In the genomic region with DNA sequence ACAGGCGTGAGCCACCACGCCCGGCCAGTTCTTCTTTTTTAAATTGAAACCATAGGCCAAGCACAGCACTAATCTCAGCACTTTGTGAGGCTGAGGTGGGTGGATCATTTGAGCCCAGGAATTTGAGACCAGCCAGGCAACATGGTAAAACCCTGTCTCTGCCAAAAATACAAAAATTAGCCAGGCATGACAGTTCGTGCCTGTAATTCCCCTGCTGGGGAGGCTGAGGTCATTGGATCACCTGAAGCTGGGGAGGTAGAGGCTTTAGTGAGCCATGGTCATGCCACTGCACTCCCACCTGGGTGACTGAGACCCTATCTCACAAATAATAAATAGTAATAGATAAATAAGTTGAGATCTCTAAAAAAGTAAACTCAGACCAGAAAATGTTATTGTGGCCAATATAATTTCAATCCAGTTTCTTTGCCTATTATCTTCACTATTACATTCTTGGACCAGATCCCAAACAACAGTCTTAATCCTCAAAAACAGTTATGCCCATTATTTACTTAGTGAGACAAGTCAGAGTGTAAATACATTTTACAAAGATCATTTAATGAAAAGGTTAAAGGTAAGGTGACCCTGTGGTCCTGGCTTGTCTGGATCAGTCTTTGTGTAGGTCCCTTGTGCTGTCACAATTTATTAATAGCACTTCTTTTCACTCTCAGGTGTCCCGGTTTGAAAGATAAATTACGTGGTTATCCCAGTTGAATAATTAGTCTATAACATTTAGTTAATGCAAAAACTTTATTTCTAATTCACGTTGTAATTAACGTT, we compare ENCODE assay signal across 15 cellular contexts. TPM values are rescaled to one million over a fixed set of nuclear protein-coding genes. Genes with fewer than 3 reads are reported as not detected.
DNase-seq lines count a peak whose midpoint lies in the region; ATAC-seq and TF ChIP-seq lines count a peak whose summit lies in the region.
"Had no signal": no experiment of that assay in that cellular context is flagged by ENCODE, and none has a peak within 500 bp of the region (broad histone marks: within the 10 kb centered on the region; RNA-seq: fewer than 3 reads in every experiment).

No MANE protein-coding gene starts in this region.

- no peak for ATAC-seq in stimulated activated memory B cell treated with anti-CD40 and anti-IgM and Interleukin-4, amounts not matched to agents 10 μg/mL and 1 μg/mL and 100 μg/mL, for 72 hours

- H3K4me1 ChIP-seq in HEK293 (ENCODE audit: control insufficient read depth, insufficient read depth, low read length) = no peaks in the 10 kb centered on the region
- H3K4me1 ChIP-seq: SJCRH30 had no signal

- H3K36me3 ChIP-seq in HEK293 (ENCODE audit: control insufficient read depth in 2 of 2, insufficient read depth in 1 of 2, low read length in 2 of 2) = peaks cover 71 to 79% of the 10 kb centered on the region in 2 experiments
- H3K36me3 ChIP-seq: SJCRH30 had no signal

- no peaks in the 10 kb centered on the region for H3K27me3 Mint-ChIP-seq in activated naive CD8-positive, alpha-beta T cell
- no peaks in the 10 kb centered on the region for H3K27me3 Mint-ChIP-seq in activated naive CD8-positive, alpha-beta T cell treated with anti-CD3 and anti-CD28 coated beads for 36 hours
- no peaks in the 10 kb centered on the region for H3K27me3 Mint-ChIP-seq in stimulated activated memory B cell treated with anti-CD40 and anti-IgM and Interleukin-4, amounts not matched to agents 10 μg/mL and 1 μg/mL and 100 μg/mL, for 72 hours
- H3K27me3 Mint-ChIP-seq in Calu3 (ENCODE audit: unreplicated experiment) = no peaks in the 10 kb centered on the region
- H3K27me3 Mint-ChIP-seq: IgD-negative memory B cell had no signal

- no peaks in the 10 kb centered on the region for H3K9me3 Mint-ChIP-seq in activated naive CD8-positive, alpha-beta T cell (ENCODE audit: low read depth)
- H3K9me3 Mint-ChIP-seq in activated naive CD8-positive, alpha-beta T cell treated with anti-CD3 and anti-CD28 coated beads for 36 hours = no peaks in the 10 kb centered on the region
- no peaks in the 10 kb centered on the region for H3K9me3 Mint-ChIP-seq in stimulated activated memory B cell treated with anti-CD40 and anti-IgM and Interleukin-4, amounts not matched to agents 10 μg/mL and 1 μg/mL and 100 μg/mL, for 72 hours
- H3K9me3 Mint-ChIP-seq in Calu3 (ENCODE audit: low read depth, unreplicated experiment) = no peaks in the 10 kb centered on the region
- H3K9me3 Mint-ChIP-seq: IgD-negative memory B cell had no signal

- H3K4me3 Mint-ChIP-seq in activated naive CD8-positive, alpha-beta T cell = no peak overlapping the region
- H3K4me3 Mint-ChIP-seq in activated naive CD8-positive, alpha-beta T cell treated with anti-CD3 and anti-CD28 coated beads for 36 hours = no peak overlapping the region
- no peak overlapping the region for H3K4me3 Mint-ChIP-seq in stimulated activated memory B cell treated with anti-CD40 and anti-IgM and Interleukin-4, amounts not matched to agents 10 μg/mL and 1 μg/mL and 100 μg/mL, for 72 hours
- H3K4me3 Mint-ChIP-seq in Calu3 (ENCODE audit: low read depth, unreplicated experiment) = no peak overlapping the region
- H3K4me3 Mint-ChIP-seq: IgD-negative memory B cell had no signal

- no peak for DNase-seq in activated naive CD8-positive, alpha-beta T cell treated with anti-CD3 and anti-CD28 coated beads for 36 hours
- DNase-seq in glomerular visceral epithelial cell (ENCODE audit: extremely low spot score) (peak; percentile 25), NCI-H82 treated with DMSO at 0.1 percent for 48 hours (lab: John Stamatoyannopoulos, UW; ENCODE audit: unreplicated experiment) (no peak), nucleus accumbens (lab: John Stamatoyannopoulos, UW) (no peak), Calu3 (no peak)
- DNase-seq: EL, NCI-H187 treated with DMSO at 0.1 percent for 48 hours, NCI-H446 treated with DMSO at 0.1 percent for 48 hours, OCI-M1, SJCRH30 had no signal

- no peaks in the 10 kb centered on the region for H3K4me1 Mint-ChIP-seq in activated naive CD8-positive, alpha-beta T cell (ENCODE audit: low read depth)
- no peaks in the 10 kb centered on the region for H3K4me1 Mint-ChIP-seq in activated naive CD8-positive, alpha-beta T cell treated with anti-CD3 and anti-CD28 coated beads for 36 hours
- H3K4me1 Mint-ChIP-seq in stimulated activated memory B cell treated with anti-CD40 and anti-IgM and Interleukin-4, amounts not matched to agents 10 μg/mL and 1 μg/mL and 100 μg/mL, for 72 hours = no peaks in the 10 kb centered on the region
- no peaks in the 10 kb centered on the region for H3K4me1 Mint-ChIP-seq in Calu3 (ENCODE audit: low read depth, unreplicated experiment)

- peaks cover 4% of the 10 kb centered on the region for H3K36me3 Mint-ChIP-seq in activated naive CD8-positive, alpha-beta T cell
- H3K36me3 Mint-ChIP-seq in activated naive CD8-positive, alpha-beta T cell treated with anti-CD3 and anti-CD28 coated beads for 36 hours = peaks cover 7% of the 10 kb centered on the region
- H3K36me3 Mint-ChIP-seq in stimulated activated memory B cell treated with anti-CD40 and anti-IgM and Interleukin-4, amounts not matched to agents 10 μg/mL and 1 μg/mL and 100 μg/mL, for 72 hours = peaks cover 38% of the 10 kb centered on the region
- peaks cover 16% of the 10 kb centered on the region for H3K36me3 Mint-ChIP-seq in Calu3 (ENCODE audit: insufficient read depth, unreplicated experiment)
- H3K36me3 Mint-ChIP-seq: IgD-negative memory B cell had no signal

- intact Hi-C loops in Calu3 (cut with micrococcal nuclease; ENCODE audit: unreplicated experiment) = no loop called here

- CTCF ChIA-PET in HEK293 (lab: Yijun Ruan, JAX) (interaction anchor here (1.3 kb wide), 1 partner anchor 135 kb away, joined by 3 read pairs; no protein-coding TSS in a partner anchor), Calu3 (lab: Charles Lee) (no interaction called here)

- POLR2A ChIA-PET in HEK293 (lab: Yijun Ruan, JAX) = no interaction called here

- no peak for TF ChIP-seq CTCF in HEK293 (tag by site-specific recombination; IDR thresholded peaks at IDR 0.05)
- TF ChIP-seq CTCF in Calu3 (IDR thresholded peaks at IDR 0.05; ENCODE audit: unreplicated experiment) = no peak

- no peak overlapping the region for H3K27ac ChIP-seq in HEK293 (ENCODE audit: extremely low read depth, low read depth, low read length)
- H3K27ac ChIP-seq: BLaER1 treated with 17β-estradiol and CSF1 and Interleukin-3, amounts not matched to agents 10 nM and 100 nM; SJCRH30 had no signal

- H3K4me3 ChIP-seq in HEK293 (ENCODE audit: low read depth, low read length) = no peak overlapping the region
- H3K4me3 ChIP-seq: BLaER1 treated with 17β-estradiol and CSF1 and Interleukin-3, amounts not matched to agents 10 nM and 100 nM; SJCRH30 had no signal

- no TSS peak for BruUV-seq in Calu3 (replicated peaks; lab: Mats Ljungman, UMichigan)

- peak overlapping the region; percentile 24 for H3K27ac Mint-ChIP-seq in activated naive CD8-positive, alpha-beta T cell
- H3K27ac Mint-ChIP-seq in activated naive CD8-positive, alpha-beta T cell treated with anti-CD3 and anti-CD28 coated beads for 36 hours = no peak overlapping the region
- peak overlapping the region; percentile 15 for H3K27ac Mint-ChIP-seq in stimulated activated memory B cell treated with anti-CD40 and anti-IgM and Interleukin-4, amounts not matched to agents 10 μg/mL and 1 μg/mL and 100 μg/mL, for 72 hours
- H3K27ac Mint-ChIP-seq in Calu3 (ENCODE audit: unreplicated experiment) = no peak overlapping the region
- H3K27ac Mint-ChIP-seq: IgD-negative memory B cell had no signal

- H3K9me3 ChIP-seq in HEK293 (ENCODE audit: control insufficient read depth, insufficient read depth, low read depth, low read length) = no peaks in the 10 kb centered on the region
- H3K9me3 ChIP-seq: BLaER1 treated with 17β-estradiol and CSF1 and Interleukin-3, amounts not matched to agents 10 nM and 100 nM; SJCRH30 had no signal

TF ChIP-seq in HEK293, 187 proteins besides CTCF, POLR2A, EP300 and RAD21:
- TF ChIP-seq GLIS1 (tag by site-specific recombination; IDR thresholded peaks at IDR 0.05) (peak; percentile 58), ZNF10 (tag by site-specific recombination; IDR thresholded peaks at IDR 0.05) (no peak), HOXC10 (CRISPR knock-in tag; IDR thresholded peaks at IDR 0.05) (no peak), ZNF202 (tag by site-specific recombination; IDR thresholded peaks at IDR 0.05; ENCODE audit: borderline replicate concordance) (0 out of 2 replicates have a peak, but pooled peaks have one; percentile 0)
- TF ChIP-seq, protein P1, sequence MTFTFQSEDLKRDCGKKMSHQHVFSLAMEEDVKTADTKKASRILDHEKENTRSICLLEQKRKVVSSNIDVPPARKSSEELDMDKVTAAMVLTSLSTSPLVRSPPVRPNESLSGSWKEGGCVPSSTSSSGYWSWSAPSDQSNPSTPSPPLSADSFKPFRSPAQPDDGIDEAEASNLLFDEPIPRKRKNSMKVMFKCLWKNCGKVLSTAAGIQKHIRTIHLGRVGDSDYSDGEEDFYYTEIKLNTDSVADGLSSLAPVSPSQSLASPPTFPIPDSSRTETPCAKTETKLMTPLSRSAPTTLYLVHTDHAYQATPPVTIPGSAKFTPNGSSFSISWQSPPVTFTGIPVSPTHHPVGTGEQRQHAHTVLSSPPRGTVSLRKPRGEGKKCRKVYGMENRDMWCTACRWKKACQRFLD (tag by site-specific recombination; IDR thresholded peaks at IDR 0.05) = no peak

RNA-seq across cellular contexts. Expression of a gene that starts 53.6 kb away (rescaled TPM):
- 10 to 100 TPM; 26.8 to 29.9 TPM for total RNA-seq in activated naive CD8-positive, alpha-beta T cell treated with anti-CD3 and anti-CD28 coated beads for 36 hours
- total RNA-seq in Calu3 (2022) = 34.0 and 41.1 TPM in 2 replicates

RNA-seq across cellular contexts. Expression of a gene that starts 53.6 kb away (rescaled TPM):
- 100 to 1,000 TPM; 311 to 315 TPM for total RNA-seq in activated naive CD8-positive, alpha-beta T cell treated with anti-CD3 and anti-CD28 coated beads for 36 hours
- total RNA-seq in Calu3 (2022) = 215 and 217 TPM in 2 replicates

Comparison
In these comparisons a context has a peak if more than half of its experiments do, and no peak if none do; other contexts are left out.
1. H3K27ac Mint-ChIP-seq: peak in activated naive CD8-positive, alpha-beta T cell (single experiment) and stimulated activated memory B cell treated with anti-CD40 and anti-IgM and Interleukin-4, amounts not matched to agents 10 μg/mL and 1 μg/mL and 100 μg/mL, for 72 hours (single experiment); none in activated naive CD8-positive, alpha-beta T cell treated with anti-CD3 and anti-CD28 coated beads for 36 hours (single experiment) and Calu3 (single experiment).